ENCODE assay signal across 23 cellular contexts in genomic region chr2:168152902-168153301, GRCh38.
"Had no signal": no experiment of that assay in that cellular context is flagged by ENCODE, and none has a peak within 500 bp of the region (broad histone marks: within the 10 kb centered on the region; RNA-seq: fewer than 3 reads in every experiment).

No MANE protein-coding gene starts in this region.

- DNase-seq: activated CD4-positive, alpha-beta T cell treated with anti-CD3 and anti-CD28 coated beads for 48 hours; activated CD4-positive, alpha-beta T cell treated with anti-CD3 and anti-CD28 coated beads, Interleukin-2, amount 50 U/mL, for 48 hours; activated CD8-positive, alpha-beta memory T cell treated with anti-CD3 and anti-CD28 coated beads for 24 hours; activated effector memory CD4-positive, alpha-beta T cell treated with Interleukin-2 at 50 U/mL for 16 hours; activated naive CD4-positive, alpha-beta T cell treated with anti-CD3 and anti-CD28 coated beads for 36 hours; activated naive CD8-positive, alpha-beta T cell treated with anti-CD3 and anti-CD28 coated beads for 36 hours; adrenal gland; brain microvascular endothelial cell; caudate nucleus; endodermal cell; foreskin keratinocyte; left ventricle myocardium superior; naive thymus-derived CD4-positive, alpha-beta T cell; nucleus accumbens; pancreas; retina; spleen; stimulated activated naive CD4-positive, alpha-beta T cell; SW 1271; T1000; WERI-Rb-1 had no signal

- ATAC-seq: activated CD4-positive, CD25-positive, alpha-beta regulatory T cell treated with anti-CD3 and anti-CD28 coated beads, Interleukin-2, amount 50 U/mL, for 24 hours; esophagus mucosa; foreskin keratinocyte; left ventricle myocardium superior; naive thymus-derived CD4-positive, alpha-beta T cell; pancreas had no signal
